8 cellular contexts compared by ENCODE assay signal in genomic region chr17:48037924-48038323, GRCh38. TPM values are rescaled to one million over a fixed set of nuclear protein-coding genes. Genes with fewer than 3 reads are reported as not detected.
DNase-seq lines count a peak whose midpoint lies in the region; ATAC-seq and TF ChIP-seq lines count a peak whose summit lies in the region.

No MANE protein-coding gene starts in this region.

- POLR2A ChIA-PET in CD8-positive, alpha-beta T cell (lab: Charles Lee) = interaction anchor here (3.8 kb wide), 1 partner anchor 10 kb away, joined by 20 read pairs; the partner anchor contains the start of gene NFE2L1
- POLR2A ChIA-PET in Panc1 (lab: Charles Lee) = no interaction called here

- BruUV-seq in Panc1 (replicated peaks; lab: Mats Ljungman, UMichigan) = no TSS peak

- intact Hi-C loops in CD8-positive, alpha-beta T cell (cut with DNase I, micrococcal nuclease) = loop anchor here (1.0 kb wide), 3 partner anchors 9 to 36 kb away; partner anchors contain the start of gene NFE2L1 (in 1 of the 2)
- intact Hi-C loops in Panc1 (cut with micrococcal nuclease; ENCODE audit: unreplicated experiment) = no loop called here
- intact Hi-C loops in ovary (cut with DNase I) = no loop called here

- TF ChIP-seq POLR2A in ovary (IDR thresholded peaks at IDR 0.05) = no peak

- H3K4me1 Mint-ChIP-seq in CD8-positive, alpha-beta T cell (ENCODE audit: low read depth) = peaks cover 6% of the 10 kb centered on the region

- no peak for TF ChIP-seq CTCF in CD8-positive, alpha-beta T cell (IDR thresholded peaks at IDR 0.05)
- TF ChIP-seq CTCF in Panc1 (IDR thresholded peaks at IDR 0.05) = no peak
- no peak for TF ChIP-seq CTCF in epithelial cell of esophagus (IDR thresholded peaks at IDR 0.05; ENCODE audit: insufficient read depth, low read depth, low read length, missing control alignments)
- TF ChIP-seq CTCF in ovary (IDR thresholded peaks at IDR 0.05) = no peak

- CTCF ChIA-PET in CD8-positive, alpha-beta T cell (lab: Charles Lee) = interaction anchor here (1.2 to 5.1 kb wide), 5 partner anchors 8 to 70 kb away, joined by 3 to 42 read pairs (median 28); no protein-coding TSS in a partner anchor
- CTCF ChIA-PET in Panc1 (lab: Charles Lee) = no interaction called here

- no peaks in the 10 kb centered on the region for H3K36me3 ChIP-seq in CD8-positive, alpha-beta T cell (ENCODE audit: insufficient read depth, low read length)
- H3K36me3 ChIP-seq in Panc1 (ENCODE audit: control insufficient read depth, insufficient read depth, low read length) = no peaks in the 10 kb centered on the region
- no peaks in the 10 kb centered on the region for H3K36me3 ChIP-seq in ovary

- H3K27me3 ChIP-seq in CD8-positive, alpha-beta T cell (ENCODE audit: insufficient read depth, low read length) = no peaks in the 10 kb centered on the region
- H3K27me3 ChIP-seq in Panc1 (ENCODE audit: control insufficient read depth, insufficient read depth, low read length) (peaks cover 5% of the 10 kb centered on the region; the same call in 1 of the 2 replicates), ovary (no peaks in the 10 kb centered on the region)

- in situ Hi-C loops in Panc1 (cut with HindIII; ENCODE audit: low pct_unique_long_range_greater_than_20kb, low sequenced_read_pairs) = no loop called here

- no peak overlapping the region for H3K27ac ChIP-seq in CD8-positive, alpha-beta T cell (ENCODE audit: low read depth, low read length)
- H3K27ac ChIP-seq in Panc1 (ENCODE audit: low read length) = no peak overlapping the region
- H3K27ac ChIP-seq in ovary = no peak overlapping the region

- no peak for DNase-seq in CD8-positive, alpha-beta T cell
- no peak for DNase-seq in Panc1 (ENCODE audit: low read depth, low spot score)
- DNase-seq in epithelial cell of esophagus (ENCODE audit: low read depth) = no peak
- no peak for DNase-seq in ovary
- no peak for DNase-seq in SKM-1 (lab: John Stamatoyannopoulos, UW; ENCODE audit: unreplicated experiment)
- DNase-seq in amniotic stem cell (lab: John Stamatoyannopoulos, UW) = no peak

- H3K4me1 ChIP-seq in CD8-positive, alpha-beta T cell (ENCODE audit: insufficient read depth, low read length) = no peaks in the 10 kb centered on the region
- peaks cover 11% of the 10 kb centered on the region for H3K4me1 ChIP-seq in Panc1 (ENCODE audit: control insufficient read depth, insufficient read depth, low read length)
- no peaks in the 10 kb centered on the region for H3K4me1 ChIP-seq in ovary (ENCODE audit: insufficient read depth)

- no peak overlapping the region for H3K27ac Mint-ChIP-seq in CD8-positive, alpha-beta T cell

- H3K4me3 Mint-ChIP-seq in CD8-positive, alpha-beta T cell = peak overlapping the region; percentile 87

- no peaks in the 10 kb centered on the region for H3K9me3 Mint-ChIP-seq in CD8-positive, alpha-beta T cell

- peaks cover 24% of the 10 kb centered on the region for H3K27me3 Mint-ChIP-seq in CD8-positive, alpha-beta T cell (ENCODE audit: low read depth)

- no peak for TF ChIP-seq EP300 in ovary (IDR thresholded peaks at IDR 0.05)

- 24 to 29% (median 25%) methylated on average over 7 to 8 of the region's 8 CpGs for WGBS in ovary, 3 donors

- no peaks in the 10 kb centered on the region for H3K9me3 ChIP-seq in CD8-positive, alpha-beta T cell (ENCODE audit: low read length)
- H3K9me3 ChIP-seq in Panc1 (ENCODE audit: control insufficient read depth, insufficient read depth, low read depth, low read length) = no peaks in the 10 kb centered on the region
- H3K9me3 ChIP-seq in ovary = no peaks in the 10 kb centered on the region

- no peak for ATAC-seq in CD8-positive, alpha-beta T cell
- peak; percentile 67 for ATAC-seq in Panc1
- no peak for ATAC-seq in GM18858 (IDR thresholded peaks at IDR 0.05; ENCODE audit: unreplicated experiment)
- no peak for ATAC-seq in HG03439 (IDR thresholded peaks at IDR 0.05; ENCODE audit: unreplicated experiment)

- no peak overlapping the region for H3K4me3 ChIP-seq in CD8-positive, alpha-beta T cell (ENCODE audit: low read depth, low read length)
- peak overlapping the region; percentile 20 to 40; a peak in 3 of 4 replicates for H3K4me3 ChIP-seq in Panc1 (ENCODE audit: low read depth in 2 of 2, low read length in 2 of 2)
- H3K4me3 ChIP-seq in epithelial cell of esophagus (ENCODE audit: low read length) = peak overlapping the region; percentile 11
- peak overlapping the region; percentile 49 for H3K4me3 ChIP-seq in ovary

- H3K36me3 Mint-ChIP-seq in CD8-positive, alpha-beta T cell = no peaks in the 10 kb centered on the region

RNA-seq across cellular contexts. Expression of gene COPZ2, which starts 0.3 kb away (rescaled TPM):
- total RNA-seq in CD8-positive, alpha-beta T cell = under 1 TPM; 0.57 to 0.92 TPM
- 5.4 TPM for total RNA-seq in Panc1 (2021; ENCODE audit: unreplicated experiment)
- 5.3 TPM for polyA plus RNA-seq in Panc1 (2012; ENCODE audit: insufficient read length)
- 10 to 100 TPM in 5 of 7 donors, 1 to 10 TPM in 2; 1.7 to 36.2 (median 12.1) TPM for total RNA-seq in ovary
- polyA plus RNA-seq in ovary = 10 to 100 TPM; 12.1 to 58.1 TPM

RNA-seq across cellular contexts. Expression of gene NFE2L1, which starts 10.2 kb away (rescaled TPM):
- total RNA-seq in CD8-positive, alpha-beta T cell = 10 to 100 TPM; 29.5 to 32.5 TPM
- total RNA-seq in Panc1 (2021; ENCODE audit: unreplicated experiment) (210 TPM), ovary (100 to 1,000 TPM in 6 of 7 donors, 10 to 100 TPM in 1; 80.0 to 214 (median 165) TPM)
- polyA plus RNA-seq in Panc1 (2012; ENCODE audit: insufficient read length) = 312 TPM
- 100 to 1,000 TPM; 150 to 577 TPM for polyA plus RNA-seq in ovary

Comparison
In these comparisons a context has a peak if more than half of its experiments do, and no peak if none do; other contexts are left out.
1. intact Hi-C loops: an anchor here in CD8-positive, alpha-beta T cell (1.0 kb wide); none called in Panc1 and ovary.